ENCODE assay signal across 1 cellular context in the genomic region with DNA sequence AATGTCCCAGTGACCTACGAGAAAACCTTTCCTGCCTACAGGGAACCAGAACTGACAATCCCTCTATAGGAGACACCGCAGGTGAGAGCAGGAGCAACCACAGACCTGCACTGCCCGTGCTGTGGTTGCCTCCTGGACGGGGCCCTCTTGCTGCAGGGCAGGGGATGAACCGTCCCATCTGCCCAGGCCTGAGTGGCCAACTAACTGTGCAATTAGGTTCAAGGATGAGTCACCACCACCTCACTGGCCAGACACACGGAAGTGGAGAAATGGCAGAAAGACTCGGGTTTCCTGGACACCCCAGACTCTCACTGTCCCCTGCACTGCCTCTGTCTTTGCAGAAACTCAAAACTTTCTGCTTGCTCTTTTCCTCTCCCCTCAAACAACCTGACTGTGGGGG.
TF ChIP-seq lines count a peak whose summit lies in the region.

No MANE protein-coding gene starts in this region.

TF ChIP-seq in K562, 482 proteins besides CTCF, POLR2A, EP300 and RAD21 (continued from another document):
- TF ChIP-seq, protein P1, sequence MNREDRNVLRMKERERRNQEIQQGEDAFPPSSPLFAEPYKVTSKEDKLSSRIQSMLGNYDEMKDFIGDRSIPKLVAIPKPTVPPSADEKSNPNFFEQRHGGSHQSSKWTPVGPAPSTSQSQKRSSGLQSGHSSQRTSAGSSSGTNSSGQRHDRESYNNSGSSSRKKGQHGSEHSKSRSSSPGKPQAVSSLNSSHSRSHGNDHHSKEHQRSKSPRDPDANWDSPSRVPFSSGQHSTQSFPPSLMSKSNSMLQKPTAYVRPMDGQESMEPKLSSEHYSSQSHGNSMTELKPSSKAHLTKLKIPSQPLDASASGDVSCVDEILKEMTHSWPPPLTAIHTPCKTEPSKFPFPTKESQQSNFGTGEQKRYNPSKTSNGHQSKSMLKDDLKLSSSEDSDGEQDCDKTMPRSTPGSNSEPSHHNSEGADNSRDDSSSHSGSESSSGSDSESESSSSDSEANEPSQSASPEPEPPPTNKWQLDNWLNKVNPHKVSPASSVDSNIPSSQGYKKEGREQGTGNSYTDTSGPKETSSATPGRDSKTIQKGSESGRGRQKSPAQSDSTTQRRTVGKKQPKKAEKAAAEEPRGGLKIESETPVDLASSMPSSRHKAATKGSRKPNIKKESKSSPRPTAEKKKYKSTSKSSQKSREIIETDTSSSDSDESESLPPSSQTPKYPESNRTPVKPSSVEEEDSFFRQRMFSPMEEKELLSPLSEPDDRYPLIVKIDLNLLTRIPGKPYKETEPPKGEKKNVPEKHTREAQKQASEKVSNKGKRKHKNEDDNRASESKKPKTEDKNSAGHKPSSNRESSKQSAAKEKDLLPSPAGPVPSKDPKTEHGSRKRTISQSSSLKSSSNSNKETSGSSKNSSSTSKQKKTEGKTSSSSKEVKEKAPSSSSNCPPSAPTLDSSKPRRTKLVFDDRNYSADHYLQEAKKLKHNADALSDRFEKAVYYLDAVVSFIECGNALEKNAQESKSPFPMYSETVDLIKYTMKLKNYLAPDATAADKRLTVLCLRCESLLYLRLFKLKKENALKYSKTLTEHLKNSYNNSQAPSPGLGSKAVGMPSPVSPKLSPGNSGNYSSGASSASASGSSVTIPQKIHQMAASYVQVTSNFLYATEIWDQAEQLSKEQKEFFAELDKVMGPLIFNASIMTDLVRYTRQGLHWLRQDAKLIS (CRISPR knock-in tag; IDR thresholded peaks at IDR 0.05), result no peak
- TF ChIP-seq CBX1 (IDR thresholded peaks at IDR 0.05; ENCODE audit: low read depth), result no peak
- no peak for TF ChIP-seq HCFC1 (IDR thresholded peaks at IDR 0.05; ENCODE audit: low read depth, low read length)
- TF ChIP-seq, protein P2, sequence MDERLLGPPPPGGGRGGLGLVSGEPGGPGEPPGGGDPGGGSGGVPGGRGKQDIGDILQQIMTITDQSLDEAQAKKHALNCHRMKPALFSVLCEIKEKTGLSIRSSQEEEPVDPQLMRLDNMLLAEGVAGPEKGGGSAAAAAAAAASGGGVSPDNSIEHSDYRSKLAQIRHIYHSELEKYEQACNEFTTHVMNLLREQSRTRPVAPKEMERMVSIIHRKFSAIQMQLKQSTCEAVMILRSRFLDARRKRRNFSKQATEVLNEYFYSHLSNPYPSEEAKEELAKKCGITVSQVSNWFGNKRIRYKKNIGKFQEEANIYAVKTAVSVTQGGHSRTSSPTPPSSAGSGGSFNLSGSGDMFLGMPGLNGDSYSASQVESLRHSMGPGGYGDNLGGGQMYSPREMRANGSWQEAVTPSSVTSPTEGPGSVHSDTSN (CRISPR knock-in tag; IDR thresholded peaks at IDR 0.05; ENCODE audit: low read depth), result no peak
- TF ChIP-seq, protein P2 (tag; conservative IDR thresholded peaks at IDR 0.05; ENCODE audit: low read depth), result no peak
- TF ChIP-seq FOXK2 (conservative IDR thresholded peaks at IDR 0.05 in 1 of 2, IDR thresholded peaks at IDR 0.05 in 1 of 2; ENCODE audit: low read depth in 2 of 2), result no peak
- no peak for TF ChIP-seq MIER1 (IDR thresholded peaks at IDR 0.05; ENCODE audit: low read depth)
- TF ChIP-seq PHTF2 (CRISPR knock-in tag; IDR thresholded peaks at IDR 0.05), result no peak
- TF ChIP-seq YY1 (IDR thresholded peaks at IDR 0.05; ENCODE audit: borderline replicate concordance in 1 of 3, control insufficient read depth in 1 of 3, extremely low read depth in 1 of 3, insufficient read depth in 3 of 3, insufficient read length in 1 of 3, insufficient replicate concordance in 2 of 3, low read depth in 1 of 3, low read length in 2 of 3), result peak in 1 of 3 experiments; percentile 27
- TF ChIP-seq SPI1 (IDR thresholded peaks at IDR 0.05; ENCODE audit: borderline replicate concordance, low read depth, low read length), result 0 out of 2 replicates have a peak, but pooled peaks have one; percentile 21
- TF ChIP-seq, protein P3, sequence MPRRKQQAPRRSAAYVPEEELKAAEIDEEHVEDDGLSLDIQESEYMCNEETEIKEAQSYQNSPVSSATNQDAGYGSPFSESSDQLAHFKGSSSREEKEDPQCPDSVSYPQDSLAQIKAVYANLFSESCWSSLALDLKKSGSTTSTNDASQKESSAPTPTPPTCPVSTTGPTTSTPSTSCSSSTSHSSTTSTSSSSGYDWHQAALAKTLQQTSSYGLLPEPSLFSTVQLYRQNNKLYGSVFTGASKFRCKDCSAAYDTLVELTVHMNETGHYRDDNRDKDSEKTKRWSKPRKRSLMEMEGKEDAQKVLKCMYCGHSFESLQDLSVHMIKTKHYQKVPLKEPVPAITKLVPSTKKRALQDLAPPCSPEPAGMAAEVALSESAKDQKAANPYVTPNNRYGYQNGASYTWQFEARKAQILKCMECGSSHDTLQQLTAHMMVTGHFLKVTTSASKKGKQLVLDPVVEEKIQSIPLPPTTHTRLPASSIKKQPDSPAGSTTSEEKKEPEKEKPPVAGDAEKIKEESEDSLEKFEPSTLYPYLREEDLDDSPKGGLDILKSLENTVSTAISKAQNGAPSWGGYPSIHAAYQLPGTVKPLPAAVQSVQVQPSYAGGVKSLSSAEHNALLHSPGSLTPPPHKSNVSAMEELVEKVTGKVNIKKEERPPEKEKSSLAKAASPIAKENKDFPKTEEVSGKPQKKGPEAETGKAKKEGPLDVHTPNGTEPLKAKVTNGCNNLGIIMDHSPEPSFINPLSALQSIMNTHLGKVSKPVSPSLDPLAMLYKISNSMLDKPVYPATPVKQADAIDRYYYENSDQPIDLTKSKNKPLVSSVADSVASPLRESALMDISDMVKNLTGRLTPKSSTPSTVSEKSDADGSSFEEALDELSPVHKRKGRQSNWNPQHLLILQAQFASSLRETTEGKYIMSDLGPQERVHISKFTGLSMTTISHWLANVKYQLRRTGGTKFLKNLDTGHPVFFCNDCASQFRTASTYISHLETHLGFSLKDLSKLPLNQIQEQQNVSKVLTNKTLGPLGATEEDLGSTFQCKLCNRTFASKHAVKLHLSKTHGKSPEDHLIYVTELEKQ (CRISPR knock-in tag; IDR thresholded peaks at IDR 0.05), result no peak
- TF ChIP-seq SNIP1 (IDR thresholded peaks at IDR 0.05; ENCODE audit: low read depth), result no peak
- TF ChIP-seq, protein P4, sequence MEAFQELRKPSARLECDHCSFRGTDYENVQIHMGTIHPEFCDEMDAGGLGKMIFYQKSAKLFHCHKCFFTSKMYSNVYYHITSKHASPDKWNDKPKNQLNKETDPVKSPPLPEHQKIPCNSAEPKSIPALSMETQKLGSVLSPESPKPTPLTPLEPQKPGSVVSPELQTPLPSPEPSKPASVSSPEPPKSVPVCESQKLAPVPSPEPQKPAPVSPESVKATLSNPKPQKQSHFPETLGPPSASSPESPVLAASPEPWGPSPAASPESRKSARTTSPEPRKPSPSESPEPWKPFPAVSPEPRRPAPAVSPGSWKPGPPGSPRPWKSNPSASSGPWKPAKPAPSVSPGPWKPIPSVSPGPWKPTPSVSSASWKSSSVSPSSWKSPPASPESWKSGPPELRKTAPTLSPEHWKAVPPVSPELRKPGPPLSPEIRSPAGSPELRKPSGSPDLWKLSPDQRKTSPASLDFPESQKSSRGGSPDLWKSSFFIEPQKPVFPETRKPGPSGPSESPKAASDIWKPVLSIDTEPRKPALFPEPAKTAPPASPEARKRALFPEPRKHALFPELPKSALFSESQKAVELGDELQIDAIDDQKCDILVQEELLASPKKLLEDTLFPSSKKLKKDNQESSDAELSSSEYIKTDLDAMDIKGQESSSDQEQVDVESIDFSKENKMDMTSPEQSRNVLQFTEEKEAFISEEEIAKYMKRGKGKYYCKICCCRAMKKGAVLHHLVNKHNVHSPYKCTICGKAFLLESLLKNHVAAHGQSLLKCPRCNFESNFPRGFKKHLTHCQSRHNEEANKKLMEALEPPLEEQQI (IDR thresholded peaks at IDR 0.05), result no peak
- TF ChIP-seq ESRRA (IDR thresholded peaks at IDR 0.05; ENCODE audit: borderline replicate concordance, low read depth), result no peak
- TF ChIP-seq ILK (tag; IDR thresholded peaks at IDR 0.05; ENCODE audit: borderline replicate concordance, low read depth), result no peak
- TF ChIP-seq U2AF2 (optimal IDR thresholded peaks at IDR 0.05; ENCODE audit: low read depth, low read length), result no peak
- TF ChIP-seq ZNF586 (CRISPR knock-in tag; conservative IDR thresholded peaks at IDR 0.05), result no peak
- TF ChIP-seq FOSL1 (tag; conservative IDR thresholded peaks at IDR 0.05), result peak; percentile 93
- TF ChIP-seq HMG20B (CRISPR knock-in tag; IDR thresholded peaks at IDR 0.05), result no peak
- TF ChIP-seq, protein P5, sequence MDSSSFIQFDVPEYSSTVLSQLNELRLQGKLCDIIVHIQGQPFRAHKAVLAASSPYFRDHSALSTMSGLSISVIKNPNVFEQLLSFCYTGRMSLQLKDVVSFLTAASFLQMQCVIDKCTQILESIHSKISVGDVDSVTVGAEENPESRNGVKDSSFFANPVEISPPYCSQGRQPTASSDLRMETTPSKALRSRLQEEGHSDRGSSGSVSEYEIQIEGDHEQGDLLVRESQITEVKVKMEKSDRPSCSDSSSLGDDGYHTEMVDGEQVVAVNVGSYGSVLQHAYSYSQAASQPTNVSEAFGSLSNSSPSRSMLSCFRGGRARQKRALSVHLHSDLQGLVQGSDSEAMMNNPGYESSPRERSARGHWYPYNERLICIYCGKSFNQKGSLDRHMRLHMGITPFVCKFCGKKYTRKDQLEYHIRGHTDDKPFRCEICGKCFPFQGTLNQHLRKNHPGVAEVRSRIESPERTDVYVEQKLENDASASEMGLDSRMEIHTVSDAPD (CRISPR knock-in tag; IDR thresholded peaks at IDR 0.05), result no peak
- no peak for TF ChIP-seq EGR1 (conservative IDR thresholded peaks at IDR 0.05)
- no peak for TF ChIP-seq ZNF717 (CRISPR knock-in tag; IDR thresholded peaks at IDR 0.05)
- no peak for TF ChIP-seq TCFL5 (CRISPR knock-in tag; conservative IDR thresholded peaks at IDR 0.05)
- TF ChIP-seq, protein P6, sequence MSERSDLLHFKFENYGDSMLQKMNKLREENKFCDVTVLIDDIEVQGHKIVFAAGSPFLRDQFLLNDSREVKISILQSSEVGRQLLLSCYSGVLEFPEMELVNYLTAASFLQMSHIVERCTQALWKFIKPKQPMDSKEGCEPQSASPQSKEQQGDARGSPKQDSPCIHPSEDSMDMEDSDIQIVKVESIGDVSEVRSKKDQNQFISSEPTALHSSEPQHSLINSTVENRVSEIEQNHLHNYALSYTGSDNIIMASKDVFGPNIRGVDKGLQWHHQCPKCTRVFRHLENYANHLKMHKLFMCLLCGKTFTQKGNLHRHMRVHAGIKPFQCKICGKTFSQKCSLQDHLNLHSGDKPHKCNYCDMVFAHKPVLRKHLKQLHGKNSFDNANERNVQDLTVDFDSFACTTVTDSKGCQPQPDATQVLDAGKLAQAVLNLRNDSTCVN (CRISPR knock-in tag; IDR thresholded peaks at IDR 0.05), result no peak
- TF ChIP-seq SETDB1 (IDR thresholded peaks at IDR 0.05; ENCODE audit: low read length), result no peak
- TF ChIP-seq FOS (IDR thresholded peaks at IDR 0.05; ENCODE audit: extremely low read depth, insufficient read length), result no peak
- TF ChIP-seq CBX8 (IDR thresholded peaks at IDR 0.05; ENCODE audit: borderline replicate concordance, extremely low read depth, low read depth, low read length, poor library complexity, severe bottlenecking), result no peak
- TF ChIP-seq ZNF184 (CRISPR knock-in tag; IDR thresholded peaks at IDR 0.05), result no peak
- 0 out of 2 replicates have a peak, but pooled peaks have one; percentile 50 for TF ChIP-seq JUNB (CRISPR knock-in tag; conservative IDR thresholded peaks at IDR 0.05)
- TF ChIP-seq LEF1 (IDR thresholded peaks at IDR 0.05), result no peak
- TF ChIP-seq CCNT2 (IDR thresholded peaks at IDR 0.05; ENCODE audit: borderline replicate concordance, extremely low read depth, insufficient read length, low read depth, low read length), result no peak
- peak; percentile 80 for TF ChIP-seq JUN (IDR thresholded peaks at IDR 0.05; ENCODE audit: borderline replicate concordance, low read depth, low read length)
- no peak for TF ChIP-seq JUN (CRISPR knock-in tag; IDR thresholded peaks at IDR 0.05; ENCODE audit: borderline replicate concordance)
- no peak for TF ChIP-seq ZNF431 (CRISPR knock-in tag; IDR thresholded peaks at IDR 0.05)
